Comparison of ENCODE assay signal across 9 cellular contexts in genomic region chr10:73968101-73968515, GRCh38. TPM values are rescaled to one million over a fixed set of nuclear protein-coding genes. Genes with fewer than 3 reads are reported as not detected.
DNase-seq lines count a peak whose midpoint lies in the region; ATAC-seq and TF ChIP-seq lines count a peak whose summit lies in the region.
"Had no signal": no experiment of that assay in that cellular context is flagged by ENCODE, and none has a peak within 500 bp of the region (broad histone marks: within the 10 kb centered on the region; RNA-seq: fewer than 3 reads in every experiment).

No MANE protein-coding gene starts in this region.

- TF ChIP-seq CTCF in esophagus squamous epithelium (IDR thresholded peaks at IDR 0.05) (no peak), neutrophil (IDR thresholded peaks at IDR 0.05) (no peak), OCI-LY7 (conservative IDR thresholded peaks at IDR 0.05; ENCODE audit: low read length) (no peak), WERI-Rb-1 (IDR thresholded peaks at IDR 0.05; ENCODE audit: low read depth, low read length) (no peak)

- intact Hi-C loops in esophagus squamous epithelium (cut with DNase I) = loop anchor here (10.0 kb wide), 1 partner anchor 107 kb away; no protein-coding TSS in a partner anchor
- intact Hi-C loops in OCI-LY7 (cut with micrococcal nuclease; ENCODE audit: unreplicated experiment) = no loop called here

- CTCF ChIA-PET in OCI-LY7 (lab: Charles Lee; ENCODE audit: unreplicated experiment) = no interaction called here

- 66 to 67% methylated on average over 3 to 5 of the region's 5 CpGs for WGBS in esophagus squamous epithelium, 2 donors

- BruUV-seq in OCI-LY7 (replicated peaks; lab: Mats Ljungman, UMichigan) = no TSS peak

- H3K36me3 ChIP-seq in NT2/D1 (ENCODE audit: insufficient read depth, insufficient read length, low read length) (no peaks in the 10 kb centered on the region), esophagus squamous epithelium (no peaks in the 10 kb centered on the region), neutrophil (no peaks in the 10 kb centered on the region), OCI-LY7 (ENCODE audit: insufficient read depth, low read length) (no peaks in the 10 kb centered on the region), WERI-Rb-1 (no peaks in the 10 kb centered on the region)

- H3K27me3 ChIP-seq in NT2/D1 (ENCODE audit: insufficient read depth, insufficient read length) (no peaks in the 10 kb centered on the region), esophagus squamous epithelium (no peaks in the 10 kb centered on the region), neutrophil (no peaks in the 10 kb centered on the region), WERI-Rb-1 (ENCODE audit: insufficient read depth, low read depth, severe bottlenecking) (no peaks in the 10 kb centered on the region)

- peak overlapping the region; percentile 50 for H3K9ac ChIP-seq in NT2/D1 (ENCODE audit: insufficient read length, low read depth)

- no peaks in the 10 kb centered on the region for H3K79me2 ChIP-seq in OCI-LY7 (ENCODE audit: insufficient read depth, low read depth, low read length)

- H3K27ac ChIP-seq in esophagus squamous epithelium (peak overlapping the region in 3 of 4 donors; percentile 64 to 88 (median 82)), neutrophil (peak overlapping the region; percentile 58), OCI-LY7 (ENCODE audit: low read depth, low read length, poor library complexity, severe bottlenecking) (no peak overlapping the region), WERI-Rb-1 (no peak overlapping the region)

- ATAC-seq in GM19035 (IDR thresholded peaks at IDR 0.05; ENCODE audit: unreplicated experiment) = no peak

- H2AFZ ChIP-seq in OCI-LY7 (ENCODE audit: low read length) = no peak overlapping the region

- no peak for TF ChIP-seq POLR2A in esophagus squamous epithelium (IDR thresholded peaks at IDR 0.05)

- H3K4me3 ChIP-seq in NT2/D1 (ENCODE audit: insufficient read length, low read depth) (no peak overlapping the region), esophagus squamous epithelium (no peak overlapping the region), neutrophil (ENCODE audit: low read depth in 1 of 2, low read length in 1 of 2) (no peak overlapping the region), OCI-LY7 (ENCODE audit: low read depth, low read length, poor library complexity, severe bottlenecking) (no peak overlapping the region), WERI-Rb-1 (ENCODE audit: low read depth, low read length) (no peak overlapping the region)
- H3K4me3 ChIP-seq: lung had no signal

- DNase-seq in AG20443 (ENCODE audit: low spot score) = peak; percentile 39
- DNase-seq in NT2/D1 (ENCODE audit: low read depth, low spot score) = no peak
- DNase-seq in esophagus squamous epithelium (lab: John Stamatoyannopoulos, UW) = no peak
- no peak for DNase-seq in OCI-LY7 (ENCODE audit: low spot score)
- DNase-seq in inferior parietal cortex (ENCODE audit: extremely low spot score) = no peak
- DNase-seq in WERI-Rb-1 = no peak

- H3K9me2 ChIP-seq in OCI-LY7 (ENCODE audit: insufficient read depth, low read length) = no peaks in the 10 kb centered on the region

- no peak overlapping the region for H3K4me2 ChIP-seq in OCI-LY7 (ENCODE audit: low read length)

- H3K9me3 ChIP-seq in NT2/D1 (ENCODE audit: insufficient read depth, low read length) = no peaks in the 10 kb centered on the region
- H3K9me3 ChIP-seq in esophagus squamous epithelium = no peaks in the 10 kb centered on the region
- H3K9me3 ChIP-seq in neutrophil = no peaks in the 10 kb centered on the region
- H3K9me3 ChIP-seq in OCI-LY7 (ENCODE audit: low read length) = no peaks in the 10 kb centered on the region
- no peaks in the 10 kb centered on the region for H3K9me3 ChIP-seq in WERI-Rb-1 (ENCODE audit: severe bottlenecking)

- H4K20me1 ChIP-seq in OCI-LY7 (ENCODE audit: insufficient read depth, low read length) = no peaks in the 10 kb centered on the region

- peaks cover 2% of the 10 kb centered on the region for H3K4me1 ChIP-seq in NT2/D1 (ENCODE audit: insufficient read depth, insufficient read length)
- H3K4me1 ChIP-seq in esophagus squamous epithelium = peaks cover 17 to 40% (median 18%) of the 10 kb centered on the region in 3 donors
- peaks cover 32 to 51% of the 10 kb centered on the region in 2 experiments for H3K4me1 ChIP-seq in neutrophil (ENCODE audit: control insufficient read depth in 1 of 2, insufficient read depth in 1 of 2, low read depth in 1 of 2, low read length in 1 of 2)
- no peaks in the 10 kb centered on the region for H3K4me1 ChIP-seq in OCI-LY7 (ENCODE audit: insufficient read depth, low read length, poor library complexity, severe bottlenecking)

- POLR2A ChIA-PET in OCI-LY7 (lab: Charles Lee) = interaction anchor here (0.5 to 1.0 kb wide), 3 partner anchors 10 to 82 kb away, joined by 3 to 8 read pairs (median 3); no protein-coding TSS in a partner anchor

RNA-seq across cellular contexts. Expression of gene VCL, which starts 29.8 kb away (rescaled TPM):
- total RNA-seq in esophagus squamous epithelium (100 to 1,000 TPM in 1 of 4 donors, 10 to 100 TPM in 3; 64.8 to 143 (median 75.0) TPM), OCI-LY7 (2022) (55.5 and 64.5 TPM in 2 replicates)
- total RNA-seq in OCI-LY7 (2014; rRNA removed; shearing (Covaris generic)) = 19.1 and 24.9 TPM in 2 replicates

RNA-seq across cellular contexts. Expression of gene PLAU, which starts 57.2 kb away (rescaled TPM):
- total RNA-seq in esophagus squamous epithelium (10 to 100 TPM in 2 of 4 donors, 1 to 10 TPM in 2; 8.8 to 15.9 (median 11.9) TPM), OCI-LY7 (2022) (0.74 and 0.85 TPM in 2 replicates)
- total RNA-seq in OCI-LY7 (2014; rRNA removed; shearing (Covaris generic)) = 2.0 and 5.2 TPM in 2 replicates

Comparison
In these comparisons a context has a peak if more than half of its experiments do, and no peak if none do; other contexts are left out.
1. H3K27ac ChIP-seq: peak in esophagus squamous epithelium (3 of 4) and neutrophil (single experiment); none in OCI-LY7 (single experiment) and WERI-Rb-1 (single experiment).